In genomic region chr5:132466453-132467291, GRCh38 we compare ENCODE assay signal across 1 cellular context.
TF ChIP-seq lines count a peak whose summit lies in the region.

No MANE protein-coding gene starts in this region.

TF ChIP-seq in HepG2, 621 proteins besides CTCF, POLR2A, EP300 and RAD21 (continued from another document and continues in another):
- TF ChIP-seq ZHX1 (CRISPR knock-in tag; IDR thresholded peaks at IDR 0.05; ENCODE audit: low read depth) (no peak), ATF2 (CRISPR knock-in tag; IDR thresholded peaks at IDR 0.05) (peak; percentile 53; the same call in 1 of the 2 replicates), NCOA2 (CRISPR knock-in tag; IDR thresholded peaks at IDR 0.05) (peak; percentile 42; the same call in 1 of the 2 replicates), ZNF292 (CRISPR knock-in tag; IDR thresholded peaks at IDR 0.05; ENCODE audit: borderline replicate concordance, low read depth) (peak; percentile 77; the same call in 1 of the 2 replicates), SAP130 (CRISPR knock-in tag; IDR thresholded peaks at IDR 0.05; ENCODE audit: low read depth) (peak; percentile 15; the same call in 1 of the 2 replicates), MXI1 (IDR thresholded peaks at IDR 0.05; ENCODE audit: borderline replicate concordance, low read depth, low read length) (0 out of 3 replicates have a peak, but pooled peaks have one; percentile 11), ISL2 (CRISPR knock-in tag; IDR thresholded peaks at IDR 0.05) (no peak), PHF8 (CRISPR knock-in tag; IDR thresholded peaks at IDR 0.05) (peak; percentile 47; the same call in 1 of the 2 replicates), ZBTB37 (CRISPR knock-in tag; IDR thresholded peaks at IDR 0.05) (0 out of 2 replicates have a peak, but pooled peaks have one; percentile 27), BATF2 (CRISPR knock-in tag; IDR thresholded peaks at IDR 0.05) (no peak), ZNF143 (CRISPR knock-in tag; IDR thresholded peaks at IDR 0.05) (no peak), ARID5B (CRISPR knock-in tag; IDR thresholded peaks at IDR 0.05) (0 out of 2 replicates have a peak, but pooled peaks have one; percentile 12), ERF (CRISPR knock-in tag; IDR thresholded peaks at IDR 0.05) (no peak), LCORL (IDR thresholded peaks at IDR 0.05) (no peak), LCORL (CRISPR knock-in tag; IDR thresholded peaks at IDR 0.05) (0 out of 2 replicates have a peak, but pooled peaks have one; percentile 14), DNMT1 (CRISPR knock-in tag; IDR thresholded peaks at IDR 0.05) (no peak), KAT8 (CRISPR knock-in tag; IDR thresholded peaks at IDR 0.05) (0 out of 2 replicates have a peak, but pooled peaks have one; percentile 14), TERF1 (CRISPR knock-in tag; IDR thresholded peaks at IDR 0.05) (no peak), TEAD3 (CRISPR knock-in tag; optimal IDR thresholded peaks at IDR 0.05; ENCODE audit: borderline replicate concordance) (peak; percentile 63), ZNF121 (CRISPR knock-in tag; IDR thresholded peaks at IDR 0.05) (0 out of 2 replicates have a peak, but pooled peaks have one; percentile 12), NCOR1 (IDR thresholded peaks at IDR 0.05; ENCODE audit: borderline replicate concordance, low read length) (0 out of 2 replicates have a peak, but pooled peaks have one; percentile 14), ZNF501 (CRISPR knock-in tag; IDR thresholded peaks at IDR 0.05) (peak; percentile 17; the same call in 1 of the 2 replicates), MTA1 (CRISPR knock-in tag; IDR thresholded peaks at IDR 0.05; ENCODE audit: borderline replicate concordance) (peak; percentile 60; the same call in 1 of the 2 replicates), ESRRA (CRISPR knock-in tag; IDR thresholded peaks at IDR 0.05; ENCODE audit: low read depth) (peak; percentile 96), ZFY (CRISPR knock-in tag; IDR thresholded peaks at IDR 0.05) (0 out of 2 replicates have a peak, but pooled peaks have one; percentile 9), SOX6 (IDR thresholded peaks at IDR 0.05) (no peak), SOX6 (CRISPR knock-in tag; IDR thresholded peaks at IDR 0.05) (peak; percentile 44; the same call in 1 of the 2 replicates), TFDP2 (CRISPR knock-in tag; IDR thresholded peaks at IDR 0.05) (0 out of 2 replicates have a peak, but pooled peaks have one; percentile 15), RARA (CRISPR knock-in tag; IDR thresholded peaks at IDR 0.05) (peak; percentile 49), CENPBD1 (CRISPR knock-in tag; IDR thresholded peaks at IDR 0.05; ENCODE audit: borderline replicate concordance, low read depth) (no peak), NR2F6 (IDR thresholded peaks at IDR 0.05) (peak; percentile 40), NR2F6 (CRISPR knock-in tag; IDR thresholded peaks at IDR 0.05) (0 out of 2 replicates have a peak, but pooled peaks have one; percentile 45), HMGXB4 (CRISPR knock-in tag; IDR thresholded peaks at IDR 0.05; ENCODE audit: borderline replicate concordance in 1 of 2, low read depth in 1 of 2) (0 out of 4 replicates have a peak, but pooled peaks of 1 of the 2 experiments have one; percentile 30), RARG (CRISPR knock-in tag; IDR thresholded peaks at IDR 0.05; ENCODE audit: low read depth) (no peak), USF2 (IDR thresholded peaks at IDR 0.05; ENCODE audit: low read depth, low read length) (no peak), USF2 (CRISPR knock-in tag; IDR thresholded peaks at IDR 0.05; ENCODE audit: borderline replicate concordance) (peak; percentile 20; the same call in 1 of the 2 replicates), ZNF770 (CRISPR knock-in tag; IDR thresholded peaks at IDR 0.05) (peak; percentile 95), RFX1 (IDR thresholded peaks at IDR 0.05) (peak; percentile 42; the same call in 1 of the 2 replicates), CCAR2 (optimal IDR thresholded peaks at IDR 0.05; ENCODE audit: low read depth, low read length) (no peak)
